11 cellular contexts compared by ENCODE assay signal in genomic region chr21:29360799-29361765, GRCh38.
DNase-seq lines count a peak whose midpoint lies in the region; TF ChIP-seq lines count a peak whose summit lies in the region.
"Had no signal": no experiment of that assay in that cellular context is flagged by ENCODE, and none has a peak within 500 bp of the region (broad histone marks: within the 10 kb centered on the region; RNA-seq: fewer than 3 reads in every experiment).

No MANE protein-coding gene starts in this region.

- H3K4me1 ChIP-seq in left ventricle myocardium inferior = no peaks in the 10 kb centered on the region

- peak; percentile 25 for TF ChIP-seq CTCF in osteocyte (IDR thresholded peaks at IDR 0.05)
- no peak for TF ChIP-seq CTCF in left ventricle myocardium inferior (IDR thresholded peaks at IDR 0.05; ENCODE audit: borderline replicate concordance)

- H3K36me3 Mint-ChIP-seq in osteocyte (ENCODE audit: unreplicated experiment) = peaks cover 27% of the 10 kb centered on the region

- H3K27me3 Mint-ChIP-seq in osteocyte (ENCODE audit: unreplicated experiment) = no peaks in the 10 kb centered on the region
- H3K27me3 Mint-ChIP-seq: central memory CD8-positive, alpha-beta T cell had no signal

- no peak overlapping the region for H3K27ac Mint-ChIP-seq in osteocyte (ENCODE audit: unreplicated experiment)

- H3K27ac ChIP-seq in left ventricle myocardium inferior (replicated peaks) = no peak overlapping the region

- H3K9me3 Mint-ChIP-seq in osteocyte (ENCODE audit: unreplicated experiment) = no peaks in the 10 kb centered on the region
- H3K9me3 Mint-ChIP-seq: central memory CD8-positive, alpha-beta T cell had no signal

- intact Hi-C loops in left ventricle myocardium inferior (cut with micrococcal nuclease) = no loop called here

- H3K27me3 ChIP-seq in left ventricle myocardium inferior (ENCODE audit: low read depth) = no peaks in the 10 kb centered on the region

- H3K4me3 ChIP-seq in left ventricle myocardium inferior = no peak overlapping the region

- peaks cover 3% of the 10 kb centered on the region for H3K4me1 Mint-ChIP-seq in osteocyte (ENCODE audit: unreplicated experiment)

- H3K9me3 ChIP-seq in left ventricle myocardium inferior (replicated peaks) = no peaks in the 10 kb centered on the region

- H3K36me3 ChIP-seq in left ventricle myocardium inferior = peaks cover 13% of the 10 kb centered on the region

- no peak overlapping the region for H3K4me3 Mint-ChIP-seq in osteocyte (ENCODE audit: unreplicated experiment)
- H3K4me3 Mint-ChIP-seq: central memory CD8-positive, alpha-beta T cell had no signal

- peak; percentile 24 for DNase-seq in NCI-H2196 (lab: John Stamatoyannopoulos, UW; ENCODE audit: unreplicated experiment)
- no peak for DNase-seq in NCI-H2196 treated with DMSO at 0.1 percent for 48 hours (lab: John Stamatoyannopoulos, UW; ENCODE audit: unreplicated experiment)
- peak; percentile 21 for DNase-seq in NCI-H345 (lab: John Stamatoyannopoulos, UW)
- DNase-seq in dermis blood vessel endothelial cell = peak; percentile 30
- no peak for DNase-seq in osteocyte (ENCODE audit: extremely low spot score, unreplicated experiment)
- DNase-seq in left ventricle myocardium inferior = no peak
- DNase-seq in hepatic stellate cell (ENCODE audit: low spot score) = no peak
- DNase-seq in NK-92 treated with Interleukin-12 subunit alpha and Interleukin-12 subunit beta, amount 100 ng/mL, for 24 hours (lab: John Stamatoyannopoulos, UW) = no peak
- DNase-seq: OCI-M1; stimulated activated CD8-positive, alpha-beta memory T cell treated with anti-CD3 and anti-CD28 coated beads, Interleukin-4, amount 100 ng/mL, for 48 hours had no signal

Comparison
In these comparisons a context has a peak if more than half of its experiments do, and no peak if none do; other contexts are left out.
1. DNase-seq: peak in NCI-H2196 (single experiment), NCI-H345 (single experiment) and dermis blood vessel endothelial cell (single experiment); none in NCI-H2196 treated with DMSO at 0.1 percent for 48 hours (single experiment), osteocyte (single experiment), left ventricle myocardium inferior (single experiment), hepatic stellate cell (single experiment) and NK-92 treated with Interleukin-12 subunit alpha and Interleukin-12 subunit beta, amount 100 ng/mL, for 24 hours (single experiment).